ENCODE assay signal across 11 cellular contexts in genomic region chr2:37349376-37349775, GRCh38.
DNase-seq lines count a peak whose midpoint lies in the region; ATAC-seq and TF ChIP-seq lines count a peak whose summit lies in the region.
"Had no signal": no experiment of that assay in that cellular context is flagged by ENCODE, and none has a peak within 500 bp of the region (broad histone marks: within the 10 kb centered on the region; RNA-seq: fewer than 3 reads in every experiment).

No MANE protein-coding gene starts in this region.

- no peaks in the 10 kb centered on the region for H3K9me3 Mint-ChIP-seq in stimulated activated memory B cell treated with anti-CD40 and anti-IgM and Interleukin-4, amounts not matched to agents 10 μg/mL and 1 μg/mL and 100 μg/mL, for 72 hours
- H3K9me3 Mint-ChIP-seq: stimulated activated naive CD8-positive, alpha-beta T cell treated with anti-CD3 and anti-CD28 coated beads, Interleukin-15, amount 100 ng/mL, for 72 hours had no signal

- ATAC-seq in stimulated activated memory B cell treated with anti-CD40 and anti-IgM and Interleukin-4, amounts not matched to agents 10 μg/mL and 1 μg/mL and 100 μg/mL, for 72 hours = peak; percentile 34
- ATAC-seq in GM19324 (IDR thresholded peaks at IDR 0.05; ENCODE audit: low FRiP score, unreplicated experiment) (no peak), HG03045 (IDR thresholded peaks at IDR 0.05; ENCODE audit: unreplicated experiment) (no peak)
- ATAC-seq: stimulated activated naive CD8-positive, alpha-beta T cell treated with anti-CD3 and anti-CD28 coated beads, Interleukin-15, amount 100 ng/mL, for 72 hours had no signal

- H3K4me3 ChIP-seq in effector memory CD4-positive, alpha-beta T cell (ENCODE audit: insufficient read depth, low read depth, low read length, poor library complexity, severe bottlenecking) = no peak overlapping the region

- no peaks in the 10 kb centered on the region for H3K36me3 ChIP-seq in effector memory CD4-positive, alpha-beta T cell (ENCODE audit: control insufficient read depth, insufficient read depth, low read length)

- H3K27ac Mint-ChIP-seq in stimulated activated memory B cell treated with anti-CD40 and anti-IgM and Interleukin-4, amounts not matched to agents 10 μg/mL and 1 μg/mL and 100 μg/mL, for 72 hours = peak overlapping the region; percentile 26

- H3K4me1 ChIP-seq in effector memory CD4-positive, alpha-beta T cell (ENCODE audit: control insufficient read depth, insufficient read depth, low read length, poor library complexity, severe bottlenecking) = peaks cover 8% of the 10 kb centered on the region

- peak overlapping the region; percentile 63 for H3K27ac ChIP-seq in VCaP
- no peak overlapping the region for H3K27ac ChIP-seq in effector memory CD4-positive, alpha-beta T cell (ENCODE audit: insufficient read depth, low read length, poor library complexity, severe bottlenecking)

- H3K27me3 ChIP-seq in effector memory CD4-positive, alpha-beta T cell (replicated peaks; ENCODE audit: control insufficient read depth, insufficient read depth, low read length, poor library complexity, severe bottlenecking) = no peaks in the 10 kb centered on the region

- no peaks in the 10 kb centered on the region for H3K9me3 ChIP-seq in effector memory CD4-positive, alpha-beta T cell (ENCODE audit: control insufficient read depth, low read length)

- DNase-seq in SIG-M5 treated with dmso at 0.1 percent for 504 hours (lab: John Stamatoyannopoulos, UW; ENCODE audit: unreplicated experiment) (peak; percentile 30), SIG-M5 (lab: John Stamatoyannopoulos, UW) (no peak), NCI-H2029 (lab: John Stamatoyannopoulos, UW) (peak; percentile 89)
- DNase-seq in effector memory CD4-positive, alpha-beta T cell = no peak
- DNase-seq: activated effector memory CD4-positive, alpha-beta T cell treated with Interleukin-2 at 50 U/mL for 16 hours; NCI-H1436; stimulated activated naive CD8-positive, alpha-beta T cell treated with anti-CD3 and anti-CD28 coated beads, Interleukin-15, amount 100 ng/mL, for 72 hours had no signal

- no peak overlapping the region for H3K4me3 Mint-ChIP-seq in stimulated activated memory B cell treated with anti-CD40 and anti-IgM and Interleukin-4, amounts not matched to agents 10 μg/mL and 1 μg/mL and 100 μg/mL, for 72 hours
- H3K4me3 Mint-ChIP-seq: stimulated activated naive CD8-positive, alpha-beta T cell treated with anti-CD3 and anti-CD28 coated beads, Interleukin-15, amount 100 ng/mL, for 72 hours had no signal

- H3K27me3 Mint-ChIP-seq in stimulated activated memory B cell treated with anti-CD40 and anti-IgM and Interleukin-4, amounts not matched to agents 10 μg/mL and 1 μg/mL and 100 μg/mL, for 72 hours = peaks cover 8% of the 10 kb centered on the region

- peaks cover 32% of the 10 kb centered on the region for H3K4me1 Mint-ChIP-seq in stimulated activated memory B cell treated with anti-CD40 and anti-IgM and Interleukin-4, amounts not matched to agents 10 μg/mL and 1 μg/mL and 100 μg/mL, for 72 hours

- no peak for TF ChIP-seq CTCF in VCaP (conservative IDR thresholded peaks at IDR 0.05)

- H3K36me3 Mint-ChIP-seq in stimulated activated memory B cell treated with anti-CD40 and anti-IgM and Interleukin-4, amounts not matched to agents 10 μg/mL and 1 μg/mL and 100 μg/mL, for 72 hours = no peaks in the 10 kb centered on the region

Comparison
In these comparisons a context has a peak if more than half of its experiments do, and no peak if none do; other contexts are left out.
1. DNase-seq: peak in SIG-M5 treated with dmso at 0.1 percent for 504 hours (single experiment) and NCI-H2029 (single experiment); none in SIG-M5 (single experiment) and effector memory CD4-positive, alpha-beta T cell (0 of 3).